Comparison of ENCODE assay signal across 8 cellular contexts in genomic region chr17:75031972-75032895, GRCh38. TPM values are rescaled to one million over a fixed set of nuclear protein-coding genes. Genes with fewer than 3 reads are reported as not detected.
DNase-seq lines count a peak whose midpoint lies in the region; FAIRE-seq and TF ChIP-seq lines count a peak whose summit lies in the region.

No MANE protein-coding gene starts in this region.

- peak overlapping the region; percentile 84 for H3K27ac Mint-ChIP-seq in T-helper 1 cell treated with Interleukin-12 subunit alpha and Interleukin-12 subunit beta and Interleukin-4 antibody, amounts not matched to agents 30 μg/mL and 1 μg/mL, for 36 hours
- peak overlapping the region; percentile 93 to 98 (median 96) for H3K27ac Mint-ChIP-seq in brain

- peak overlapping the region; percentile 83 for H3K4me3 Mint-ChIP-seq in T-helper 1 cell treated with Interleukin-12 subunit alpha and Interleukin-12 subunit beta and Interleukin-4 antibody, amounts not matched to agents 30 μg/mL and 1 μg/mL, for 36 hours
- peak overlapping the region; percentile 90 to 96 (median 91) for H3K4me3 Mint-ChIP-seq in brain

- peaks cover 3% of the 10 kb centered on the region for H3K36me3 Mint-ChIP-seq in T-helper 1 cell treated with Interleukin-12 subunit alpha and Interleukin-12 subunit beta and Interleukin-4 antibody, amounts not matched to agents 30 μg/mL and 1 μg/mL, for 36 hours (ENCODE audit: low read depth)
- no peaks in the 10 kb centered on the region for H3K36me3 Mint-ChIP-seq in brain

- no peak for TF ChIP-seq CTCF in brain (conservative IDR thresholded peaks at IDR 0.05)

- peaks cover 8% of the 10 kb centered on the region for H3K27me3 Mint-ChIP-seq in T-helper 1 cell treated with Interleukin-12 subunit alpha and Interleukin-12 subunit beta and Interleukin-4 antibody, amounts not matched to agents 30 μg/mL and 1 μg/mL, for 36 hours (ENCODE audit: low read depth)
- peaks cover 21% of the 10 kb centered on the region for H3K27me3 Mint-ChIP-seq in brain

- peaks cover 40% of the 10 kb centered on the region for H3K4me1 Mint-ChIP-seq in T-helper 1 cell treated with Interleukin-12 subunit alpha and Interleukin-12 subunit beta and Interleukin-4 antibody, amounts not matched to agents 30 μg/mL and 1 μg/mL, for 36 hours (ENCODE audit: low read depth)
- peaks cover 34% of the 10 kb centered on the region for H3K4me1 Mint-ChIP-seq in brain

- peaks cover 4% of the 10 kb centered on the region for H3K9me3 Mint-ChIP-seq in T-helper 1 cell treated with Interleukin-12 subunit alpha and Interleukin-12 subunit beta and Interleukin-4 antibody, amounts not matched to agents 30 μg/mL and 1 μg/mL, for 36 hours
- H3K9me3 Mint-ChIP-seq in brain: peaks cover 14 to 30% (median 18%) of the 10 kb centered on the region in 5 experiments

- peak; percentile 30 for DNase-seq in GDM1 (lab: John Stamatoyannopoulos, UW)
- DNase-seq in NCI-H1436 (lab: John Stamatoyannopoulos, UW): peak; percentile 81
- DNase-seq in hippocampal formation (lab: John Stamatoyannopoulos, UW): peak; percentile 77 to 91
- DNase-seq in retina: peak; percentile 65
- no peak for DNase-seq in NCI-H1048 (lab: John Stamatoyannopoulos, UW)
- no peak for DNase-seq in GM19239 (ENCODE audit: insufficient read length, low spot score)

- no peak for FAIRE-seq in GM19239 (lab: Jason Lieb, UNC)

RNA-seq across cellular contexts. Expression of gene ATP5PD, which starts 14.5 kb away (rescaled TPM):
- polyA plus RNA-seq in brain (ENCODE audit: insufficient read depth, low read depth, low replicate concordance): 425 TPM

RNA-seq across cellular contexts. Expression of gene KCTD2, which starts 14.8 kb away (rescaled TPM):
- polyA plus RNA-seq in brain (ENCODE audit: insufficient read depth, low read depth, low replicate concordance): 44.3 TPM

RNA-seq across cellular contexts. Expression of gene MRPL58, which starts 19.8 kb away (rescaled TPM):
- polyA plus RNA-seq in brain (ENCODE audit: insufficient read depth, low read depth, low replicate concordance): 36.7 TPM

RNA-seq across cellular contexts. Expression of gene CDR2L, which starts 44.8 kb away (rescaled TPM):
- 26.6 TPM for polyA plus RNA-seq in brain (ENCODE audit: insufficient read depth, low read depth, low replicate concordance)

RNA-seq across cellular contexts. Expression of gene SLC16A5, which starts 55.5 kb away (rescaled TPM):
- 0.27 TPM for polyA plus RNA-seq in brain (ENCODE audit: insufficient read depth, low read depth, low replicate concordance)

Comparison
In these comparisons a context has a peak if more than half of its experiments do, and no peak if none do; other contexts are left out.
1. DNase-seq: peak in GDM1 (single experiment), NCI-H1436 (single experiment), hippocampal formation (2 of 2) and retina (single experiment); none in NCI-H1048 (single experiment) and GM19239 (single experiment).